Comparison of ENCODE assay signal across 29 cellular contexts in genomic region chr11:36688892-36689291, GRCh38.
"Had no signal": no experiment of that assay in that cellular context is flagged by ENCODE, and none has a peak within 500 bp of the region (broad histone marks: within the 10 kb centered on the region; RNA-seq: fewer than 3 reads in every experiment).

No MANE protein-coding gene starts in this region.

- H3K9me3 ChIP-seq: left lung, mucosa of descending colon, pancreas, prostate gland, spleen, suprapubic skin, thoracic aorta, tibial nerve, uterus had no signal

- H3K27ac Mint-ChIP-seq: immature natural killer cell; naive thymus-derived CD4-positive, alpha-beta T cell; natural killer cell treated with Interleukin-12 subunit alpha and Interleukin-12 subunit beta and Interleukin-15 and Interleukin-18, amount 100 ng/mL, for 72 hours; stimulated activated effector memory CD8-positive, alpha-beta T cell treated with anti-CD3 and anti-CD28 coated beads, Interleukin-12 subunit alpha, Interleukin-12 subunit beta, amount 100 ng/mL, for 72 hours; stimulated activated naive CD8-positive, alpha-beta T cell treated with anti-CD3 and anti-CD28 coated beads, Interleukin-15, Interleukin-2, amounts not matched to agents 100 ng/mL and 50 ng/mL, for 24 hours; type B pancreatic cell had no signal

- H3K27me3 ChIP-seq: left lung, pancreas, suprapubic skin, uterus had no signal

- H3K36me3 Mint-ChIP-seq: immature natural killer cell; naive thymus-derived CD4-positive, alpha-beta T cell; natural killer cell treated with Interleukin-12 subunit alpha and Interleukin-12 subunit beta and Interleukin-15 and Interleukin-18, amount 100 ng/mL, for 72 hours; stimulated activated effector memory CD8-positive, alpha-beta T cell treated with anti-CD3 and anti-CD28 coated beads, Interleukin-12 subunit alpha, Interleukin-12 subunit beta, amount 100 ng/mL, for 72 hours; type B pancreatic cell had no signal

- H3K4me3 Mint-ChIP-seq: immature natural killer cell; naive thymus-derived CD4-positive, alpha-beta T cell; natural killer cell treated with Interleukin-12 subunit alpha and Interleukin-12 subunit beta and Interleukin-15 and Interleukin-18, amount 100 ng/mL, for 72 hours; neural crest cell; stimulated activated effector memory CD8-positive, alpha-beta T cell treated with anti-CD3 and anti-CD28 coated beads, Interleukin-12 subunit alpha, Interleukin-12 subunit beta, amount 100 ng/mL, for 72 hours; stimulated activated naive CD8-positive, alpha-beta T cell treated with anti-CD3 and anti-CD28 coated beads, Interleukin-15, Interleukin-2, amounts not matched to agents 100 ng/mL and 50 ng/mL, for 24 hours; type B pancreatic cell had no signal

- ATAC-seq: left lung; naive thymus-derived CD4-positive, alpha-beta T cell; natural killer cell treated with Interleukin-12 subunit alpha and Interleukin-12 subunit beta and Interleukin-15 and Interleukin-18, amount 100 ng/mL, for 72 hours; pancreas; right cardiac atrium; sciatic nerve had no signal

- H3K27ac ChIP-seq: left lung, pancreas, prostate gland, skin epidermis, spleen, suprapubic skin, thoracic aorta, tibial nerve, uterus had no signal

- H3K4me1 Mint-ChIP-seq: immature natural killer cell; neural crest cell; stimulated activated effector memory CD8-positive, alpha-beta T cell treated with anti-CD3 and anti-CD28 coated beads, Interleukin-12 subunit alpha, Interleukin-12 subunit beta, amount 100 ng/mL, for 72 hours had no signal

- H3K4me1 ChIP-seq: left lung, prostate gland, spleen, suprapubic skin, tibial nerve, uterus had no signal

- DNase-seq: hypothalamus; immature natural killer cell; kidney; left colon; left lung; midbrain; mucosa of descending colon; naive thymus-derived CD4-positive, alpha-beta T cell; nucleus accumbens; pancreas; posterior cingulate gyrus; retina; right cardiac atrium; spleen; stimulated activated CD4-positive, alpha-beta T cell treated with anti-CD3 and anti-CD28 coated beads, Interleukin-4, amount 100 ng/mL, for 24 hours; stimulated activated naive CD4-positive, alpha-beta T cell; uterus had no signal

- H3K4me3 ChIP-seq: left lung, lung, mucosa of descending colon, pancreas, prostate gland, skin epidermis, spleen, suprapubic skin, thoracic aorta, tibial nerve, uterus had no signal

- H3K36me3 ChIP-seq: left lung, pancreas, prostate gland, spleen, suprapubic skin, thoracic aorta, tibial nerve, uterus had no signal
